ENCODE assay signal across 18 cellular contexts in the genomic region with DNA sequence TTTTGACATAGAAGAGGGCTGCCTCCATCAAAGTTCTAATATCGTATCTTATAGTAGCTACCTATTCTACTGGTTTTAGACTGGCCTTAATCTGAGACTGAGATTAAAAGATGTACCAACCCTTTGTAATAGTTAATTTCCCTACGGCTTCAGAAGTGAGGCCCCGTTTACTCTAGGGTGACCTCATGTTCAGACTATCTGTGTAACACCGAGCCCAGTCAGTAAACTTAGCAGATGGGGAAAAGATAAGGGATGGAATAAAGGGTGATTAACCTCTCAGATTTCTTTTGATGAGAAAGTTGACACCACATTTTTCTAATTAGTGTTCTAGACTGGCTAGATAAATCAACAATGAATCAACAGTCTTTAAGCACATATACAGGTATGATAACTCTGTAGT.
A peak's percentile ranks its signal among the peaks of the same experiment; 100 is the strongest.
DNase-seq lines count a peak whose midpoint lies in the region; ATAC-seq and TF ChIP-seq lines count a peak whose summit lies in the region.
"Had no signal": no experiment of that assay in that cellular context is flagged by ENCODE, and none has a peak within 500 bp of the region (broad histone marks: within the 10 kb centered on the region; RNA-seq: fewer than 3 reads in every experiment).

No MANE protein-coding gene starts in this region.

- DNase-seq in NCI-H2171 treated with DMSO at 0.1 percent for 48 hours (lab: John Stamatoyannopoulos, UW) (peak; percentile 67), NCI-H2171 (lab: John Stamatoyannopoulos, UW) (no peak), NCI-H82 treated with DMSO at 0.1 percent for 48 hours (lab: John Stamatoyannopoulos, UW; ENCODE audit: unreplicated experiment) (peak; percentile 66), left kidney (ENCODE audit: low read depth, low spot score) (peak; percentile 14), PC-3 (no peak), HEK293T (ENCODE audit: extremely low spot score) (no peak)
- DNase-seq: BE2C; CD4-positive, CD25-positive, alpha-beta regulatory T cell; DMS79; HFFc6; MV-4-11; NCI-H187 treated with DMSO at 0.1 percent for 48 hours; NCI-H446 treated with DMSO at 0.1 percent for 48 hours; NK-92 treated with Interleukin-12 subunit alpha and Interleukin-12 subunit beta, amount 100 ng/mL, for 24 hours had no signal

- TF ChIP-seq CTCF in HEK293 (tag by site-specific recombination; IDR thresholded peaks at IDR 0.05) (no peak), PC-3 (conservative IDR thresholded peaks at IDR 0.05; ENCODE audit: low read depth, low read length) (no peak), gastroesophageal sphincter (IDR thresholded peaks at IDR 0.05) (no peak)

- H4K20me1 ChIP-seq in PC-3 (ENCODE audit: low read length): no peaks in the 10 kb centered on the region

- H3K9me3 ChIP-seq in HEK293 (ENCODE audit: control insufficient read depth, insufficient read depth, low read depth, low read length) (no peaks in the 10 kb centered on the region), PC-3 (ENCODE audit: low read length) (no peaks in the 10 kb centered on the region), gastroesophageal sphincter (no peaks in the 10 kb centered on the region)
- H3K9me3 ChIP-seq: BE2C had no signal

- H3K4me1 ChIP-seq in HEK293 (ENCODE audit: control insufficient read depth, insufficient read depth, low read length) (no peaks in the 10 kb centered on the region), PC-3 (ENCODE audit: insufficient read depth, low read length) (no peaks in the 10 kb centered on the region), gastroesophageal sphincter (no peaks in the 10 kb centered on the region)
- H3K4me1 ChIP-seq: BE2C had no signal

- H3K9me2 ChIP-seq in PC-3 (replicated peaks; ENCODE audit: low read length): no peaks in the 10 kb centered on the region

- H3K4me3 ChIP-seq in HEK293 (ENCODE audit: low read depth, low read length) (no peak overlapping the region), PC-3 (ENCODE audit: low read length) (no peak overlapping the region), gastroesophageal sphincter (no peak overlapping the region)

- no peak for TF ChIP-seq EP300 in gastroesophageal sphincter (IDR thresholded peaks at IDR 0.05)

- no peak overlapping the region for H3K27ac ChIP-seq in HEK293 (ENCODE audit: extremely low read depth, low read depth, low read length)
- H3K27ac ChIP-seq in PC-3 (ENCODE audit: low read length): no peak overlapping the region
- H3K27ac ChIP-seq in gastroesophageal sphincter: no peak overlapping the region
- H3K27ac ChIP-seq: KMS-11 had no signal

- H3K4me2 ChIP-seq in PC-3 (ENCODE audit: low read length): no peak overlapping the region
- H3K4me2 ChIP-seq: KMS-11 had no signal

- CTCF ChIA-PET in HEK293 (lab: Yijun Ruan, JAX) (interaction anchor here (0.6 to 1.1 kb wide), 3 partner anchors 14 to 1843 kb away, joined by 3 to 8 read pairs (median 4); no protein-coding TSS in a partner anchor), PC-3 (lab: Charles Lee) (no interaction called here), HEK293T (lab: Yijun Ruan, JAX) (interaction anchor here (1.4 kb wide), 1 partner anchor 14 kb away, joined by 3 read pairs; no protein-coding TSS in a partner anchor)

- H3K27me3 ChIP-seq in PC-3 (ENCODE audit: low read length): no peaks in the 10 kb centered on the region
- H3K27me3 ChIP-seq in gastroesophageal sphincter: no peaks in the 10 kb centered on the region
- H3K27me3 ChIP-seq: BE2C had no signal

- no TSS peak for BruUV-seq in PC-3 (replicated peaks; lab: Mats Ljungman, UMichigan)

- intact Hi-C loops in PC-3 (cut with micrococcal nuclease): no loop called here

- 45 to 57% methylated on average over 4 of the region's 4 CpGs for WGBS in gastroesophageal sphincter (ENCODE audit: low coverage in 1 of 2), 2 donors

- H3K9ac ChIP-seq in PC-3 (ENCODE audit: low read length): no peak overlapping the region
- H3K9ac ChIP-seq: KMS-11 had no signal

- POLR2A ChIA-PET in HEK293 (lab: Yijun Ruan, JAX): no interaction called here
- POLR2A ChIA-PET in PC-3 (lab: Charles Lee; ENCODE audit: unreplicated experiment): no interaction called here
- POLR2A ChIA-PET in HEK293T (lab: Yijun Ruan, JAX): no interaction called here

- TF ChIP-seq POLR2A in gastroesophageal sphincter (IDR thresholded peaks at IDR 0.05): no peak

- H3F3A ChIP-seq in PC-3 (ENCODE audit: low read length, unreplicated experiment): no peaks in the 10 kb centered on the region

- no peak overlapping the region for H2AFZ ChIP-seq in PC-3 (ENCODE audit: low read length)

- H3K36me3 ChIP-seq in HEK293 (ENCODE audit: control insufficient read depth in 2 of 2, insufficient read depth in 1 of 2, low read length in 2 of 2) (no peaks in the 10 kb centered on the region), PC-3 (ENCODE audit: low read depth, low read length) (no peaks in the 10 kb centered on the region), gastroesophageal sphincter (no peaks in the 10 kb centered on the region)
- H3K36me3 ChIP-seq: BE2C had no signal

- no peak for ATAC-seq in PC-3
- no peak for ATAC-seq in gastroesophageal sphincter
- ATAC-seq: Right ventricle myocardium inferior had no signal

- H3K79me2 ChIP-seq in PC-3 (ENCODE audit: low read length): no peaks in the 10 kb centered on the region

TF ChIP-seq in HEK293, 187 proteins besides CTCF, POLR2A, EP300 and RAD21:
- TF ChIP-seq ZFP41 (tag by site-specific recombination; IDR thresholded peaks at IDR 0.05; ENCODE audit: borderline replicate concordance) (no peak), TCF7L2 (IDR thresholded peaks at IDR 0.05; ENCODE audit: borderline replicate concordance, low read depth, low read length) (0 out of 2 replicates have a peak, but pooled peaks have one; percentile 13)
TF ChIP-seq in HEK293: peak in this region for 1.

TF ChIP-seq in HEK293T, 16 proteins besides CTCF, POLR2A, EP300 and RAD21:
- TF ChIP-seq FOXA1 (IDR thresholded peaks at IDR 0.05) (no peak), LEF1 (IDR thresholded peaks at IDR 0.05; ENCODE audit: borderline replicate concordance) (no peak), FOXK2 (IDR thresholded peaks at IDR 0.05) (no peak), SUZ12 (IDR thresholded peaks at IDR 0.05) (no peak), L3MBTL2 (conservative IDR thresholded peaks at IDR 0.05) (no peak), SP1 (IDR thresholded peaks at IDR 0.05) (no peak), NFRKB (IDR thresholded peaks at IDR 0.05) (no peak), BHLHE40 (IDR thresholded peaks at IDR 0.05; ENCODE audit: borderline replicate concordance) (no peak), ARNT (IDR thresholded peaks at IDR 0.05) (no peak), FOXM1 (IDR thresholded peaks at IDR 0.05; ENCODE audit: borderline replicate concordance) (no peak), HDGF (IDR thresholded peaks at IDR 0.05; ENCODE audit: borderline replicate concordance) (no peak), TARDBP (IDR thresholded peaks at IDR 0.05) (no peak), ZNF384 (IDR thresholded peaks at IDR 0.05) (no peak), ELF4 (IDR thresholded peaks at IDR 0.05) (no peak), CTBP1 (IDR thresholded peaks at IDR 0.05; ENCODE audit: borderline replicate concordance) (no peak)
- TF ChIP-seq, protein P1, sequence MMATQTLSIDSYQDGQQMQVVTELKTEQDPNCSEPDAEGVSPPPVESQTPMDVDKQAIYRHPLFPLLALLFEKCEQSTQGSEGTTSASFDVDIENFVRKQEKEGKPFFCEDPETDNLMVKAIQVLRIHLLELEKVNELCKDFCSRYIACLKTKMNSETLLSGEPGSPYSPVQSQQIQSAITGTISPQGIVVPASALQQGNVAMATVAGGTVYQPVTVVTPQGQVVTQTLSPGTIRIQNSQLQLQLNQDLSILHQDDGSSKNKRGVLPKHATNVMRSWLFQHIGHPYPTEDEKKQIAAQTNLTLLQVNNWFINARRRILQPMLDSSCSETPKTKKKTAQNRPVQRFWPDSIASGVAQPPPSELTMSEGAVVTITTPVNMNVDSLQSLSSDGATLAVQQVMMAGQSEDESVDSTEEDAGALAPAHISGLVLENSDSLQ (IDR thresholded peaks at IDR 0.05): no peak
TF ChIP-seq in HEK293T: peak in this region for 0.

Comparison
In these comparisons a context has a peak if more than half of its experiments do, and no peak if none do; other contexts are left out.
1. DNase-seq: peak in NCI-H2171 treated with DMSO at 0.1 percent for 48 hours (single experiment), NCI-H82 treated with DMSO at 0.1 percent for 48 hours (single experiment) and left kidney (single experiment); none in NCI-H2171 (single experiment), PC-3 (single experiment) and HEK293T (single experiment).